Comparison of ENCODE assay signal across 8 cellular contexts in the genomic region with DNA sequence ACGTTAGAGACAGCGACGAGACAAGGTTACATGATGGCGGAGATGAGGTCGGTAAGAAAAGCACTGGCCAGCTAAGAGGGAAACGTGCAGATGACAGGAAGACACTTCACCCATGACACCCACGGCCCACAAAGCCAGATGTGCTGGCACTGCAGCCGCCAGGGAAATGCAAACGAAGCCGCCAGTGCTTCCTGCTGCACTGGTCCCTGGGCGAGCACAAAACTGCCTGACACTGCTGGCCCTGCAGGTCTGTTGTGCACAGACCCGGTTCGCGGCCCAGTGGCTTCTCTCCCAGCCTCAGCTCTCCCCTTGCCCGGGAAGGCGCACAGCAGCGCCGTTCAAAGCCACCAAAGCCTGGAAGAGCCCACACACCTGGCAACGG. TPM values are rescaled to one million over a fixed set of nuclear protein-coding genes. Genes with fewer than 3 reads are reported as not detected.
DNase-seq lines count a peak whose midpoint lies in the region; ATAC-seq and TF ChIP-seq lines count a peak whose summit lies in the region.

No MANE protein-coding gene starts in this region.

- TF ChIP-seq CTCF in CD14-positive monocyte (IDR thresholded peaks at IDR 0.05) = no peak

- intact Hi-C loops in CD14-positive monocyte (cut with micrococcal nuclease) = no loop called here

- H3K27ac Mint-ChIP-seq in CD14-positive monocyte = peak overlapping the region in 4 of 7 donors; percentile 17 to 65 (median 36)

- in situ Hi-C loops in GM18951 (cut with MboI; ENCODE audit: low sequenced_read_pairs, unreplicated experiment) = no loop called here

- peak; percentile 36 for ATAC-seq in HG02885 (IDR thresholded peaks at IDR 0.05; ENCODE audit: poor library complexity, unreplicated experiment)

- DNase-seq in CD14-positive monocyte (ENCODE audit: low spot score) (no peak), T-helper 1 cell (peak in 3 of 5 donors; percentile 36 to 64 (median 51)), kidney glomerular epithelial cell (lab: John Stamatoyannopoulos, UW) (no peak), NCI-H2081 treated with DMSO at 0.1 percent for 48 hours (lab: John Stamatoyannopoulos, UW) (no peak), NCI-H226 (no peak), NCI-H510A (lab: John Stamatoyannopoulos, UW) (no peak)

- peak; percentile 43 for TF ChIP-seq POLR2A in GM18951 (IDR thresholded peaks at IDR 0.05; ENCODE audit: extremely low read depth, insufficient read depth, insufficient read length)

- H3K4me3 Mint-ChIP-seq in CD14-positive monocyte = no peak overlapping the region

- H3K4me1 Mint-ChIP-seq in CD14-positive monocyte = peaks cover 11% of the 10 kb centered on the region

- H3K27me3 Mint-ChIP-seq in CD14-positive monocyte (ENCODE audit: low read depth in 3 of 3) = peaks cover 0 to 2% (median 0%) of the 10 kb centered on the region in 3 donors

- no peaks in the 10 kb centered on the region for H3K9me3 Mint-ChIP-seq in CD14-positive monocyte

- H3K36me3 Mint-ChIP-seq in CD14-positive monocyte = peaks cover 44 to 50% of the 10 kb centered on the region in 2 donors

RNA-seq across cellular contexts. Expression of gene QSOX2, which starts 20.3 kb away (rescaled TPM):
- polyA plus RNA-seq in CD14-positive monocyte = under 1 TPM; 0.03 to 0.17 TPM

RNA-seq across cellular contexts. Expression of gene LHX3, which starts 20.4 kb away (rescaled TPM):
- polyA plus RNA-seq in CD14-positive monocyte = not detected

Comparison
In these comparisons a context has a peak if more than half of its experiments do, and no peak if none do; other contexts are left out.
1. DNase-seq: peak in T-helper 1 cell (3 of 5); none in CD14-positive monocyte (single experiment), kidney glomerular epithelial cell (single experiment), NCI-H2081 treated with DMSO at 0.1 percent for 48 hours (single experiment), NCI-H226 (single experiment) and NCI-H510A (single experiment).